In genomic region chr17:81687770-81688541, GRCh38 we compare ENCODE assay signal across 18 cellular contexts.
"Had no signal": no experiment of that assay in that cellular context is flagged by ENCODE, and none has a peak within 500 bp of the region (broad histone marks: within the 10 kb centered on the region; RNA-seq: fewer than 3 reads in every experiment).

No MANE protein-coding gene starts in this region.

- H3K27me3 Mint-ChIP-seq: activated T-helper 17 cell treated with anti-CD3 and anti-CD28 coated beads, Interleukin-2, amount 50 U/mL, for 72 hours; stimulated activated naive B cell treated with anti-CD40 and anti-IgM and Interleukin-4, amounts not matched to agents 10 μg/mL and 1 μg/mL and 100 μg/mL, for 72 hours; T-cell had no signal

- ATAC-seq: activated T-helper 17 cell treated with anti-CD3 and anti-CD28 coated beads, Interleukin-2, amount 50 U/mL, for 72 hours; left colon; naive thymus-derived CD4-positive, alpha-beta T cell; sciatic nerve; stimulated activated naive B cell treated with anti-CD40 and anti-IgM and Interleukin-4, amounts not matched to agents 10 μg/mL and 1 μg/mL and 100 μg/mL, for 72 hours; T-cell; upper lobe of right lung; WTC11 had no signal

- H3K4me3 Mint-ChIP-seq: activated CD4-positive, alpha-beta T cell treated with anti-CD3 and anti-CD28 coated beads, Interleukin-2, amount 10 ng/mL, durations not matched to agents 24 days and 14 days; activated naive CD4-positive, alpha-beta T cell treated with anti-CD3 and anti-CD28 coated beads, Interleukin-2, amount 10 ng/mL, durations not matched to agents 7 days and 5 days; activated T-helper 17 cell treated with anti-CD3 and anti-CD28 coated beads, Interleukin-2, amount 50 U/mL, for 72 hours; stimulated activated naive B cell treated with anti-CD40 and anti-IgM and Interleukin-4, amounts not matched to agents 10 μg/mL and 1 μg/mL and 100 μg/mL, for 72 hours; T-cell; WTC11 had no signal

- H3K9me3 Mint-ChIP-seq: activated CD4-positive, alpha-beta T cell treated with anti-CD3 and anti-CD28 coated beads, Interleukin-2, amount 10 ng/mL, durations not matched to agents 24 days and 14 days; activated naive CD4-positive, alpha-beta T cell treated with anti-CD3 and anti-CD28 coated beads, Interleukin-2, amount 10 ng/mL, durations not matched to agents 7 days and 5 days; activated T-helper 17 cell treated with anti-CD3 and anti-CD28 coated beads, Interleukin-2, amount 50 U/mL, for 72 hours; immature natural killer cell; stimulated activated naive B cell treated with anti-CD40 and anti-IgM and Interleukin-4, amounts not matched to agents 10 μg/mL and 1 μg/mL and 100 μg/mL, for 72 hours; T-cell; WTC11 had no signal

- DNase-seq: activated CD4-positive, alpha-beta T cell treated with anti-CD3 and anti-CD28 coated beads, Interleukin-2, amount 10 ng/mL, durations not matched to agents 24 days and 14 days; activated naive CD4-positive, alpha-beta T cell treated with anti-CD3 and anti-CD28 coated beads, Interleukin-2, amount 10 ng/mL, durations not matched to agents 7 days and 5 days; caudate nucleus; effector CD8-positive, alpha-beta T cell; hypothalamus; immature natural killer cell; left colon; mammary epithelial cell; naive thymus-derived CD4-positive, alpha-beta T cell; occipital lobe; spleen; stimulated activated CD4-positive, alpha-beta T cell treated with anti-CD3 and anti-CD28 coated beads, Interleukin-1b, Interleukin-23, amount 100 ng/mL, for 48 hours; stimulated activated naive B cell treated with anti-CD40 and anti-IgM and Interleukin-4, amounts not matched to agents 10 μg/mL and 1 μg/mL and 100 μg/mL, for 72 hours; T-cell; upper lobe of right lung had no signal

- H3K27ac Mint-ChIP-seq: activated CD4-positive, alpha-beta T cell treated with anti-CD3 and anti-CD28 coated beads, Interleukin-2, amount 10 ng/mL, durations not matched to agents 24 days and 14 days; activated naive CD4-positive, alpha-beta T cell treated with anti-CD3 and anti-CD28 coated beads, Interleukin-2, amount 10 ng/mL, durations not matched to agents 7 days and 5 days; activated T-helper 17 cell treated with anti-CD3 and anti-CD28 coated beads, Interleukin-2, amount 50 U/mL, for 72 hours; immature natural killer cell had no signal
